1 cellular context compared by ENCODE assay signal in the genomic region with DNA sequence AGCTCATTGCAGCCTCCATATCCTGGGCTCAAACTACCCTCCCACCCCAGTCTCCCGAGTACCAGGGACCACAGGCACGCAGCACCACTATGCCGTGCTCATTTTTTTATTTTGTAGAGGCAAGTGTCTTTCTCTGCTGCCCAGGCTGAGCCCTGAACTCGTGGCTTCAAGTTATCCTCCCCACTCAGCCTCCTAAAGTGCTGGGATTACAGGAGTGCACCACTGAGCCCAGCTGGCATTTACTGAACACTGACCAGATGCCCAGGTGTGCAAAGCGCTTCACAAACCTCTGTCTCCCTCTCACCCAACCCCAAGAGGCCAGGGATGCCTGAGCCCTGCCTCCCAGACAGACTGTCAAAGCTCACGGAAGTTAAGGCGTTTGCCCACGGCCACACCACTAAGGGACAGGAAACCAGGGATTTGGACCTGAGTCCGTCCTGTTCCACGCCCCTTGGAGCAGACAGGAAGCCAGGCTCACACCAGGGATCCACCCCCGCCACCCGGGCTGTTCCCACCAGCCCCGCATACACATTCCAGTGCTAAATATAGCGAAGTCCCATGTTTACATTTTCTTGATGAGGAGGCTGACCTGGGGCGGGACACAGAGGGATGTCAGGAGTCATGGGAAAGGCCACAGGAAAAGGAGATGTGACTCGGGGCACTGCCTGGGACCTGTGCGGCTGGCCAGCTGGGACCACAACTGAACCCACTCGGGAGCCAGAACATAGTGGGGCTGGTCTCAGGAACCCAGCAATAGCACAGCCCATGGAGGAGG.
TF ChIP-seq lines count a peak whose summit lies in the region.

No MANE protein-coding gene starts in this region.

TF ChIP-seq in SK-N-SH treated with all-trans-retinoic acid at 6 μM for 48 hours, 23 proteins besides CTCF, POLR2A, EP300 and RAD21 (continued from another document):
- no peak for TF ChIP-seq POU6F1 (CRISPR knock-in tag; IDR thresholded peaks at IDR 0.05; ENCODE audit: borderline replicate concordance, low read depth)
- no peak for TF ChIP-seq ZFP30 (CRISPR knock-in tag; IDR thresholded peaks at IDR 0.05)
- no peak for TF ChIP-seq RARB (CRISPR knock-in tag; IDR thresholded peaks at IDR 0.05)
- no peak for TF ChIP-seq TOX (CRISPR knock-in tag; IDR thresholded peaks at IDR 0.05; ENCODE audit: borderline replicate concordance)
- no peak for TF ChIP-seq PPARA (CRISPR knock-in tag; IDR thresholded peaks at IDR 0.05; ENCODE audit: borderline replicate concordance)
- no peak for TF ChIP-seq BACH2 (CRISPR knock-in tag; IDR thresholded peaks at IDR 0.05; ENCODE audit: borderline replicate concordance)
- no peak for TF ChIP-seq CSRNP3 (CRISPR knock-in tag; IDR thresholded peaks at IDR 0.05)
- no peak for TF ChIP-seq ZC3H10 (CRISPR knock-in tag; IDR thresholded peaks at IDR 0.05)
- TF ChIP-seq ZNF565 (CRISPR knock-in tag; conservative IDR thresholded peaks at IDR 0.05; ENCODE audit: low read depth): no peak
- no peak for TF ChIP-seq CSDC2 (CRISPR knock-in tag; IDR thresholded peaks at IDR 0.05)
- TF ChIP-seq, protein P1, sequence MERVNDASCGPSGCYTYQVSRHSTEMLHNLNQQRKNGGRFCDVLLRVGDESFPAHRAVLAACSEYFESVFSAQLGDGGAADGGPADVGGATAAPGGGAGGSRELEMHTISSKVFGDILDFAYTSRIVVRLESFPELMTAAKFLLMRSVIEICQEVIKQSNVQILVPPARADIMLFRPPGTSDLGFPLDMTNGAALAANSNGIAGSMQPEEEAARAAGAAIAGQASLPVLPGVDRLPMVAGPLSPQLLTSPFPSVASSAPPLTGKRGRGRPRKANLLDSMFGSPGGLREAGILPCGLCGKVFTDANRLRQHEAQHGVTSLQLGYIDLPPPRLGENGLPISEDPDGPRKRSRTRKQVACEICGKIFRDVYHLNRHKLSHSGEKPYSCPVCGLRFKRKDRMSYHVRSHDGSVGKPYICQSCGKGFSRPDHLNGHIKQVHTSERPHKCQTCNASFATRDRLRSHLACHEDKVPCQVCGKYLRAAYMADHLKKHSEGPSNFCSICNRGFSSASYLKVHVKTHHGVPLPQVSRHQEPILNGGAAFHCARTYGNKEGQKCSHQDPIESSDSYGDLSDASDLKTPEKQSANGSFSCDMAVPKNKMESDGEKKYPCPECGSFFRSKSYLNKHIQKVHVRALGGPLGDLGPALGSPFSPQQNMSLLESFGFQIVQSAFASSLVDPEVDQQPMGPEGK (CRISPR knock-in tag; IDR thresholded peaks at IDR 0.05; ENCODE audit: borderline replicate concordance): no peak
- TF ChIP-seq ZNF8 (CRISPR knock-in tag; IDR thresholded peaks at IDR 0.05): no peak
- no peak for TF ChIP-seq ZFP3 (CRISPR knock-in tag; IDR thresholded peaks at IDR 0.05)
